In genomic region chr22:43267332-43267731, GRCh38 we compare ENCODE assay signal across 31 cellular contexts.
"Had no signal": no experiment of that assay in that cellular context is flagged by ENCODE, and none has a peak within 500 bp of the region (broad histone marks: within the 10 kb centered on the region; RNA-seq: fewer than 3 reads in every experiment).

No MANE protein-coding gene starts in this region.

- H3K36me3 Mint-ChIP-seq: activated naive CD8-positive, alpha-beta T cell treated with anti-CD3 and anti-CD28 coated beads, Interleukin-2, amount 10 ng/mL, durations not matched to agents 7 days and 5 days had no signal

- DNase-seq: activated CD4-positive, alpha-beta memory T cell treated with anti-CD3 and anti-CD28 coated beads, Interleukin-2, amount 10 ng/mL, durations not matched to agents 7 days and 5 days; activated CD4-positive, alpha-beta T cell treated with anti-CD3 and anti-CD28 coated beads for 36 hours; activated CD4-positive, alpha-beta T cell treated with anti-CD3 and anti-CD28 coated beads, Interleukin-2, amount 10 ng/mL, durations not matched to agents 7 days and 5 days; activated CD4-positive, alpha-beta T cell treated with anti-CD3 and anti-CD28 coated beads, Interleukin-2, amount 50 U/mL, for 4 hours; activated CD4-positive, CD25-positive, alpha-beta regulatory T cell; activated CD4-positive, CD25-positive, alpha-beta regulatory T cell treated with anti-CD3 and anti-CD28 coated beads, Interleukin-2, amount 50 U/mL, for 72 hours; activated CD8-positive, alpha-beta memory T cell treated with anti-CD3 and anti-CD28 coated beads, Interleukin-2, amount 50 U/mL, for 48 hours; activated effector memory CD4-positive, alpha-beta T cell treated with Interleukin-2 at 50 U/mL for 16 hours; activated gamma-delta T cell treated with Interleukin-2 at 50 U/mL for 16 hours; activated naive CD4-positive, alpha-beta T cell treated with anti-CD3 and anti-CD28 coated beads, Interleukin-2, amount 50 U/mL, for 16 hours; activated naive CD4-positive, alpha-beta T cell treated with Interleukin-2 at 50 U/mL for 16 hours; activated naive CD8-positive, alpha-beta T cell treated with anti-CD3 and anti-CD28 coated beads, Interleukin-2, amount 10 ng/mL, durations not matched to agents 7 days and 5 days; activated T-cell treated with anti-CD3 and anti-CD28 coated beads for 4 hours; activated T-cell treated with anti-CD3 and anti-CD28 coated beads, Interleukin-2, amount 50 U/mL, for 24 hours; activated T-cell treated with anti-CD3 and anti-CD28 coated beads, Interleukin-2, amount 50 U/mL, for 72 hours; brain microvascular endothelial cell; dorsolateral prefrontal cortex; effector memory CD4-positive, alpha-beta T cell; endodermal cell; foreskin fibroblast; head of caudate nucleus; T-helper 1 cell; T-helper 2 cell had no signal

- ATAC-seq: activated CD4-positive, alpha-beta T cell treated with anti-CD3 and anti-CD28 coated beads for 36 hours; activated T-cell treated with anti-CD3 and anti-CD28 coated beads, Interleukin-2, amount 50 U/mL, for 72 hours; activated T-helper 17 cell treated with anti-CD3 and anti-CD28 coated beads, Interleukin-2, amount 50 U/mL, for 72 hours; esophagus mucosa had no signal

- H3K27ac Mint-ChIP-seq: activated CD4-positive, alpha-beta memory T cell treated with anti-CD3 and anti-CD28 coated beads, Interleukin-2, amount 10 ng/mL, durations not matched to agents 7 days and 5 days; activated CD4-positive, alpha-beta T cell treated with anti-CD3 and anti-CD28 coated beads for 36 hours; activated CD4-positive, alpha-beta T cell treated with anti-CD3 and anti-CD28 coated beads, Interleukin-2, amount 10 ng/mL, durations not matched to agents 7 days and 5 days; activated T-cell treated with anti-CD3 and anti-CD28 coated beads, Interleukin-2, amount 50 U/mL, for 24 hours; activated T-cell treated with anti-CD3 and anti-CD28 coated beads, Interleukin-2, amount 50 U/mL, for 72 hours; activated T-helper 17 cell treated with anti-CD3 and anti-CD28 coated beads, Interleukin-2, amount 50 U/mL, for 72 hours; dendritic cell treated with granulocyte-macrophage colony-stimulating factor and Interleukin-4, amounts not matched to agents 40 ng/mL and 50 ng/mL, for 4 days; endodermal cell had no signal

- FAIRE-seq: bronchial epithelial cell, frontal cortex had no signal

- H3K4me3 Mint-ChIP-seq: activated CD4-positive, alpha-beta memory T cell treated with anti-CD3 and anti-CD28 coated beads, Interleukin-2, amount 10 ng/mL, durations not matched to agents 7 days and 5 days; activated CD4-positive, alpha-beta T cell treated with anti-CD3 and anti-CD28 coated beads for 36 hours; activated CD4-positive, alpha-beta T cell treated with anti-CD3 and anti-CD28 coated beads, Interleukin-2, amount 10 ng/mL, durations not matched to agents 7 days and 5 days; activated naive CD8-positive, alpha-beta T cell treated with anti-CD3 and anti-CD28 coated beads, Interleukin-2, amount 10 ng/mL, durations not matched to agents 7 days and 5 days; activated T-cell treated with anti-CD3 and anti-CD28 coated beads, Interleukin-2, amount 50 U/mL, for 24 hours; activated T-cell treated with anti-CD3 and anti-CD28 coated beads, Interleukin-2, amount 50 U/mL, for 72 hours; activated T-helper 17 cell treated with anti-CD3 and anti-CD28 coated beads, Interleukin-2, amount 50 U/mL, for 72 hours; central memory CD8-positive, alpha-beta T cell; dendritic cell treated with granulocyte-macrophage colony-stimulating factor and Interleukin-4, amounts not matched to agents 40 ng/mL and 50 ng/mL, for 4 days; endodermal cell had no signal

- H3K9me3 ChIP-seq: ascending aorta had no signal

- H3K9me3 Mint-ChIP-seq: activated CD4-positive, alpha-beta memory T cell treated with anti-CD3 and anti-CD28 coated beads, Interleukin-2, amount 10 ng/mL, durations not matched to agents 7 days and 5 days; activated CD4-positive, alpha-beta T cell treated with anti-CD3 and anti-CD28 coated beads, Interleukin-2, amount 10 ng/mL, durations not matched to agents 7 days and 5 days; activated naive CD8-positive, alpha-beta T cell treated with anti-CD3 and anti-CD28 coated beads, Interleukin-2, amount 10 ng/mL, durations not matched to agents 7 days and 5 days; activated T-cell treated with anti-CD3 and anti-CD28 coated beads, Interleukin-2, amount 50 U/mL, for 24 hours; activated T-cell treated with anti-CD3 and anti-CD28 coated beads, Interleukin-2, amount 50 U/mL, for 72 hours; activated T-helper 17 cell treated with anti-CD3 and anti-CD28 coated beads, Interleukin-2, amount 50 U/mL, for 72 hours; central memory CD8-positive, alpha-beta T cell; dendritic cell treated with granulocyte-macrophage colony-stimulating factor and Interleukin-4, amounts not matched to agents 40 ng/mL and 50 ng/mL, for 4 days; endodermal cell had no signal

- H3K36me3 ChIP-seq: ascending aorta, brain microvascular endothelial cell had no signal

- H3K4me3 ChIP-seq: ascending aorta, coronary artery, dorsolateral prefrontal cortex had no signal

- H3K27me3 Mint-ChIP-seq: activated CD4-positive, alpha-beta T cell treated with anti-CD3 and anti-CD28 coated beads, Interleukin-2, amount 10 ng/mL, durations not matched to agents 7 days and 5 days; activated T-helper 17 cell treated with anti-CD3 and anti-CD28 coated beads, Interleukin-2, amount 50 U/mL, for 72 hours; central memory CD8-positive, alpha-beta T cell had no signal

- H3K27ac ChIP-seq: ascending aorta, brain microvascular endothelial cell, coronary artery, dorsolateral prefrontal cortex had no signal
